In the genomic region with DNA sequence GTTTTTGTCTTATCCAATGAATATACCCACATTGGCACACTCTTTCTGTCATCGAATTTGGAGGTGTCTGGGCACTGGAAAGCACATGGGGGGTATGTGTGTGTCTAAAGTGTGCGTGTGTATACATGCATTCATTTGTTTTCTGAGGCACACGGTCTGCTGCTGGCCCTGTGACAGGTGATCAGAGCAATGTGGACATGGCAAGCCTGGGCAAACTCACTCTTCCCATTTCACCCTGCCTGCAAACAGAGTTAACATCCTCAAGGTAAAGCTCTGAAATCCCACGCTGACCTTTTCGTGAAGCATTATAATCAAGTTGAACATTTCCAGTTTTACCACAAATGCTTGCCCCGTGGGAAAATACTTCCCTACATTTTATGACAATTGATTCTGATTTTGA, we compare ENCODE assay signal across 22 cellular contexts.
DNase-seq lines count a peak whose midpoint lies in the region; ATAC-seq, FAIRE-seq and TF ChIP-seq lines count a peak whose summit lies in the region.
"Had no signal": no experiment of that assay in that cellular context is flagged by ENCODE, and none has a peak within 500 bp of the region (broad histone marks: within the 10 kb centered on the region; RNA-seq: fewer than 3 reads in every experiment).

No MANE protein-coding gene starts in this region.

- DNase-seq in DMS153 treated with DMSO at 0.1 percent for 48 hours (lab: John Stamatoyannopoulos, UW; ENCODE audit: unreplicated experiment) (peak; percentile 66), DMS153 (lab: John Stamatoyannopoulos, UW) (no peak), PC-3 (no peak), epithelial cell of esophagus (ENCODE audit: low read depth) (peak; percentile 51), renal cortical epithelial cell (ENCODE audit: low read depth) (peak; percentile 42), H54 (ENCODE audit: insufficient read length, low spot score) (no peak)
- DNase-seq in stimulated activated naive CD4-positive, alpha-beta T cell treated with Interleukin-2 at 50 U/mL for 16 hours (lab: John Stamatoyannopoulos, UW), result no peak
- DNase-seq: activated CD4-positive, CD25-positive, alpha-beta regulatory T cell treated with anti-CD3 and anti-CD28 coated beads, Interleukin-2, amount 50 U/mL, for 72 hours; activated CD8-positive, alpha-beta T cell treated with anti-CD3 and anti-CD28 coated beads, Interleukin-2, amount 10 ng/mL, durations not matched to agents 7 days and 5 days; CD8-positive, alpha-beta T cell; DMS79; dorsolateral prefrontal cortex; foreskin melanocyte; left lung; natural killer cell; NCI-H524; stimulated activated CD4-positive, alpha-beta T cell treated with anti-CD3 and anti-CD28 coated beads, Interleukin-2, amount 100 ng/mL, for 24 hours; T1000 had no signal

- H2AFZ ChIP-seq in PC-3 (ENCODE audit: low read length), result peak overlapping the region; percentile 33
- H2AFZ ChIP-seq: hepatocyte had no signal

- H3K9me2 ChIP-seq in PC-3 (replicated peaks; ENCODE audit: low read length), result no peaks in the 10 kb centered on the region

- BruUV-seq in PC-3 (replicated peaks; lab: Mats Ljungman, UMichigan), result no TSS peak

- no peak overlapping the region for H3K27ac ChIP-seq in PC-3 (ENCODE audit: low read length)
- H3K27ac ChIP-seq: 22Rv1 had no signal

- no peaks in the 10 kb centered on the region for H3K9me3 ChIP-seq in PC-3 (ENCODE audit: low read length)
- H3K9me3 ChIP-seq: left lung had no signal

- peaks cover 42% of the 10 kb centered on the region for H3K4me1 ChIP-seq in PC-3 (ENCODE audit: insufficient read depth, low read length)

- TF ChIP-seq POLR2A in H54 (IDR thresholded peaks at IDR 0.05; ENCODE audit: low read depth, low read length), result no peak

- H4K20me1 ChIP-seq in PC-3 (ENCODE audit: low read length), result no peaks in the 10 kb centered on the region

- H3K27me3 ChIP-seq in PC-3 (ENCODE audit: low read length), result no peaks in the 10 kb centered on the region
- H3K27me3 ChIP-seq: dorsolateral prefrontal cortex, hepatocyte had no signal

- CTCF ChIA-PET in PC-3 (lab: Charles Lee), result no interaction called here

- H3F3A ChIP-seq in PC-3 (ENCODE audit: low read length, unreplicated experiment), result peaks cover 6% of the 10 kb centered on the region

- TF ChIP-seq CTCF in PC-3 (conservative IDR thresholded peaks at IDR 0.05; ENCODE audit: low read depth, low read length), result no peak
- TF ChIP-seq CTCF in epithelial cell of esophagus (IDR thresholded peaks at IDR 0.05; ENCODE audit: insufficient read depth, low read depth, low read length, missing control alignments), result no peak

- H3K4me3 ChIP-seq in PC-3 (ENCODE audit: low read length) (no peak overlapping the region), epithelial cell of esophagus (ENCODE audit: low read length) (no peak overlapping the region)
- H3K4me3 ChIP-seq: dorsolateral prefrontal cortex, hepatocyte, left lung, skin epidermis had no signal

- intact Hi-C loops in PC-3 (cut with micrococcal nuclease), result loop anchor here (1.0 to 5.0 kb wide), 2 partner anchors 15 to 1337 kb away; no protein-coding TSS in a partner anchor

- POLR2A ChIA-PET in PC-3 (lab: Charles Lee; ENCODE audit: unreplicated experiment), result no interaction called here

- H3K36me3 ChIP-seq in PC-3 (ENCODE audit: low read depth, low read length), result no peaks in the 10 kb centered on the region
- H3K36me3 ChIP-seq: left lung had no signal

- H3K4me2 ChIP-seq in PC-3 (ENCODE audit: low read length), result no peak overlapping the region
- H3K4me2 ChIP-seq: hepatocyte had no signal

- FAIRE-seq in H54 (lab: Jason Lieb, UNC), result no peak

- H3K79me2 ChIP-seq in PC-3 (ENCODE audit: low read length), result no peaks in the 10 kb centered on the region

- no peak for ATAC-seq in PC-3
- ATAC-seq in GM21825 (IDR thresholded peaks at IDR 0.05; ENCODE audit: unreplicated experiment), result no peak
- ATAC-seq: activated CD8-positive, alpha-beta T cell treated with anti-CD3 and anti-CD28 coated beads, Interleukin-2, amount 10 ng/mL, durations not matched to agents 7 days and 5 days; CD8-positive, alpha-beta T cell; left lung; natural killer cell had no signal

- H3K9ac ChIP-seq in PC-3 (ENCODE audit: low read length), result no peak overlapping the region

Comparison
In these comparisons a context has a peak if more than half of its experiments do, and no peak if none do; other contexts are left out.
1. DNase-seq: peak in DMS153 treated with DMSO at 0.1 percent for 48 hours (single experiment), epithelial cell of esophagus (single experiment) and renal cortical epithelial cell (single experiment); none in DMS153 (single experiment), PC-3 (single experiment), stimulated activated naive CD4-positive, alpha-beta T cell treated with Interleukin-2 at 50 U/mL for 16 hours (single experiment) and H54 (single experiment).